34 cellular contexts compared by ENCODE assay signal in genomic region chr2:203052539-203052938, GRCh38. TPM values are rescaled to one million over a fixed set of nuclear protein-coding genes. Genes with fewer than 3 reads are reported as not detected.
DNase-seq lines count a peak whose midpoint lies in the region; ATAC-seq, FAIRE-seq and TF ChIP-seq lines count a peak whose summit lies in the region.
"Had no signal": no experiment of that assay in that cellular context is flagged by ENCODE, and none has a peak within 500 bp of the region (broad histone marks: within the 10 kb centered on the region; RNA-seq: fewer than 3 reads in every experiment).

No MANE protein-coding gene starts in this region.

- H3K27me3 ChIP-seq in K562 (ENCODE audit: control insufficient read depth in 2 of 2, insufficient read depth in 2 of 2, low read length in 2 of 2) (no peaks in the 10 kb centered on the region), colonic mucosa (no peaks in the 10 kb centered on the region), mesenchymal stem cell (ENCODE audit: control insufficient read depth in 1 of 2, insufficient read depth in 1 of 2, low read length in 2 of 2) (no peaks in the 10 kb centered on the region)
- H3K27me3 ChIP-seq: BE2C; BLaER1; BLaER1 treated with 17β-estradiol and CSF1 and Interleukin-3, amounts not matched to agents 10 nM and 100 nM had no signal

- TF ChIP-seq RAD21 in A549 (conservative IDR thresholded peaks at IDR 0.05 in 1 of 2, IDR thresholded peaks at IDR 0.05 in 1 of 2) (no peak), K562 (CRISPR knock-in tag; conservative IDR thresholded peaks at IDR 0.05 in 1 of 2, IDR thresholded peaks at IDR 0.05 in 1 of 2) (no peak)

- CTCF ChIA-PET in A549 (lab: Yijun Ruan, JAX) (interaction anchor here (0.7 kb wide), 1 partner anchor 26 kb away, joined by 3 read pairs; no protein-coding TSS in a partner anchor), HEK293 (lab: Yijun Ruan, JAX) (no interaction called here), K562 (lab: Yijun Ruan, JAX; ENCODE audit: low intra/inter-chr PET ratio) (no interaction called here)

- no peak overlapping the region for H3K4ac ChIP-seq in mesenchymal stem cell (ENCODE audit: low read depth in 1 of 2, low read length in 2 of 2)

- no peaks in the 10 kb centered on the region for H3K27me3 Mint-ChIP-seq in stimulated activated memory B cell treated with anti-CD40 and anti-IgM and Interleukin-4, amounts not matched to agents 10 μg/mL and 1 μg/mL and 100 μg/mL, for 72 hours
- H3K27me3 Mint-ChIP-seq: B cell; CD4-positive, alpha-beta memory T cell; CD4-positive, alpha-beta T cell; CD4-positive, CD25-positive, alpha-beta regulatory T cell; CD8-positive, alpha-beta memory T cell had no signal

- H3K36me3 Mint-ChIP-seq in stimulated activated memory B cell treated with anti-CD40 and anti-IgM and Interleukin-4, amounts not matched to agents 10 μg/mL and 1 μg/mL and 100 μg/mL, for 72 hours, result peaks cover 28% of the 10 kb centered on the region

- POLR2A ChIA-PET in A549 (lab: Yijun Ruan, JAX) (no interaction called here), HEK293 (lab: Yijun Ruan, JAX) (no interaction called here), K562 (lab: Yijun Ruan, JAX) (interaction anchor here (0.6 kb wide), 1 partner anchor 12 kb away, joined by 4 read pairs; no protein-coding TSS in a partner anchor)

- FAIRE-seq in A549 (lab: Jason Lieb, UNC), result no peak
- FAIRE-seq in K562 (lab: Jason Lieb, UNC), result no peak
- FAIRE-seq: A204.1, D721Med had no signal

- ATAC-seq in A549 (no peak), K562 (no peak)
- ATAC-seq in stimulated activated memory B cell treated with anti-CD40 and anti-IgM and Interleukin-4, amounts not matched to agents 10 μg/mL and 1 μg/mL and 100 μg/mL, for 72 hours, result no peak
- ATAC-seq: CD8-positive, alpha-beta T cell had no signal

- H3K23ac ChIP-seq in mesenchymal stem cell (ENCODE audit: low read length in 2 of 2), result no peak overlapping the region

- H4K91ac ChIP-seq in mesenchymal stem cell (ENCODE audit: low read length), result no peak overlapping the region

- no peak overlapping the region for H2BK120ac ChIP-seq in mesenchymal stem cell (ENCODE audit: low read depth, low read length)

- in situ Hi-C loops in K562 (cut with MboI), result no loop called here

- H3K9me3 ChIP-seq in A549 (no peaks in the 10 kb centered on the region), HEK293 (ENCODE audit: control insufficient read depth, insufficient read depth, low read depth, low read length) (no peaks in the 10 kb centered on the region), K562 (replicated peaks; ENCODE audit: control insufficient read depth, insufficient read depth, low read depth, low read length) (no peaks in the 10 kb centered on the region), colonic mucosa (no peaks in the 10 kb centered on the region), mesenchymal stem cell (ENCODE audit: control insufficient read depth, low read length) (no peaks in the 10 kb centered on the region)
- H3K9me3 ChIP-seq: BE2C; BLaER1; BLaER1 treated with 17β-estradiol and CSF1 and Interleukin-3, amounts not matched to agents 10 nM and 100 nM; Caco-2 had no signal

- no peak overlapping the region for H3K27ac Mint-ChIP-seq in stimulated activated memory B cell treated with anti-CD40 and anti-IgM and Interleukin-4, amounts not matched to agents 10 μg/mL and 1 μg/mL and 100 μg/mL, for 72 hours
- H3K27ac Mint-ChIP-seq: B cell; CD14-positive monocyte; CD4-positive, alpha-beta T cell; CD4-positive, CD25-positive, alpha-beta regulatory T cell; CD8-positive, alpha-beta T cell had no signal

- H3K9me3 Mint-ChIP-seq in stimulated activated memory B cell treated with anti-CD40 and anti-IgM and Interleukin-4, amounts not matched to agents 10 μg/mL and 1 μg/mL and 100 μg/mL, for 72 hours, result no peaks in the 10 kb centered on the region
- H3K9me3 Mint-ChIP-seq: CD14-positive monocyte; CD4-positive, alpha-beta memory T cell; CD4-positive, alpha-beta T cell; CD4-positive, CD25-positive, alpha-beta regulatory T cell; CD8-positive, alpha-beta memory T cell; CD8-positive, alpha-beta T cell had no signal

- H3K4me1 Mint-ChIP-seq in stimulated activated memory B cell treated with anti-CD40 and anti-IgM and Interleukin-4, amounts not matched to agents 10 μg/mL and 1 μg/mL and 100 μg/mL, for 72 hours, result no peaks in the 10 kb centered on the region
- H3K4me1 Mint-ChIP-seq: B cell; CD14-positive monocyte; CD4-positive, alpha-beta memory T cell; CD4-positive, CD25-positive, alpha-beta regulatory T cell; CD8-positive, alpha-beta memory T cell had no signal

- H2AFZ ChIP-seq in K562 (ENCODE audit: low read depth, low read length), result no peak overlapping the region
- no peak overlapping the region for H2AFZ ChIP-seq in mesenchymal stem cell (ENCODE audit: low read depth, low read length)

- H4K20me1 ChIP-seq in K562 (replicated peaks; ENCODE audit: control insufficient read depth, insufficient read depth, low read length), result no peaks in the 10 kb centered on the region
- H4K20me1 ChIP-seq: BLaER1; BLaER1 treated with 17β-estradiol and CSF1 and Interleukin-3, amounts not matched to agents 10 nM and 100 nM had no signal

- peaks cover 25% of the 10 kb centered on the region for H3K79me1 ChIP-seq in mesenchymal stem cell (replicated peaks; ENCODE audit: low read length, poor library complexity, severe bottlenecking)

- H2BK15ac ChIP-seq in mesenchymal stem cell (ENCODE audit: low read depth, poor library complexity, severe bottlenecking), result no peak overlapping the region

- BruUV-seq in K562 (replicated peaks; lab: Mats Ljungman, UMichigan), result no TSS peak

- no peak overlapping the region for H3K4me3 ChIP-seq in A549
- no peak overlapping the region for H3K4me3 ChIP-seq in HEK293 (ENCODE audit: low read depth, low read length)
- no peak overlapping the region for H3K4me3 ChIP-seq in K562
- no peak overlapping the region for H3K4me3 ChIP-seq in colonic mucosa
- no peak overlapping the region for H3K4me3 ChIP-seq in mesenchymal stem cell (ENCODE audit: insufficient read depth in 1 of 2, low read depth in 1 of 2, low read length in 2 of 2)
- H3K4me3 ChIP-seq: BLaER1; BLaER1 treated with 17β-estradiol and CSF1 and Interleukin-3, amounts not matched to agents 10 nM and 100 nM had no signal

- no peak overlapping the region for H2BK5ac ChIP-seq in mesenchymal stem cell (ENCODE audit: low read depth, low read length, poor library complexity, severe bottlenecking)

- TF ChIP-seq POLR2A in A549 (IDR thresholded peaks at IDR 0.05; ENCODE audit: low read length), result no peak
- no peak for TF ChIP-seq POLR2A in K562 (conservative IDR thresholded peaks at IDR 0.05)

- H3K4me1 ChIP-seq in A549 (no peaks in the 10 kb centered on the region), HEK293 (ENCODE audit: control insufficient read depth, insufficient read depth, low read length) (no peaks in the 10 kb centered on the region), K562 (replicated peaks in 1 of 2; ENCODE audit: control insufficient read depth in 2 of 2, insufficient read depth in 2 of 2, low read length in 2 of 2) (no peaks in the 10 kb centered on the region), colonic mucosa (no peaks in the 10 kb centered on the region), mesenchymal stem cell (ENCODE audit: control insufficient read depth, insufficient read depth, low read depth, low read length) (no peaks in the 10 kb centered on the region)
- H3K4me1 ChIP-seq: BE2C; BLaER1; BLaER1 treated with 17β-estradiol and CSF1 and Interleukin-3, amounts not matched to agents 10 nM and 100 nM; Caco-2 had no signal

- H3K18ac ChIP-seq in mesenchymal stem cell (ENCODE audit: low read depth in 1 of 2, low read length in 2 of 2), result no peak overlapping the region

- H3K27ac ChIP-seq in A549 (no peak overlapping the region), HEK293 (ENCODE audit: extremely low read depth, low read depth, low read length) (no peak overlapping the region), K562 (ENCODE audit: extremely low read depth, low read depth, low read length) (no peak overlapping the region), colonic mucosa (no peak overlapping the region), mesenchymal stem cell (ENCODE audit: low read length, poor library complexity, severe bottlenecking) (no peak overlapping the region)
- H3K27ac ChIP-seq: 22Rv1; BLaER1; BLaER1 treated with 17β-estradiol and CSF1 and Interleukin-3, amounts not matched to agents 10 nM and 100 nM; C4-2B had no signal

- H3K9me1 ChIP-seq in K562 (ENCODE audit: control insufficient read depth, insufficient read depth, low read length), result no peaks in the 10 kb centered on the region

- no peak overlapping the region for H3K14ac ChIP-seq in mesenchymal stem cell (ENCODE audit: low read length in 2 of 2)

- no peaks in the 10 kb centered on the region for H3K79me2 ChIP-seq in K562 (ENCODE audit: control insufficient read depth, insufficient read depth, low read length)

- DNase-seq in A549 (ENCODE audit: low read depth in 1 of 2, low spot score in 1 of 2) (no peak), K562 (ENCODE audit: extremely low read depth in 1 of 4, low spot score in 3 of 4) (no peak), colonic mucosa (no peak), mesenchymal stem cell (no peak)
- DNase-seq: 8988T; ACHN; AML-193; BE2C; C1 segment of cervical spinal cord; Caco-2; Calu3; CD4-positive, alpha-beta memory T cell; CD4-positive, alpha-beta T cell; CD4-positive, CD25-positive, alpha-beta regulatory T cell; CD8-positive, alpha-beta memory T cell; CD8-positive, alpha-beta T cell; COR-L47; DMS 273 treated with DMSO at 0.1 percent for 48 hours; DMS153; DMS53; DMS79; DMS79 treated with DMSO at 0.1 percent for 48 hours; DND-41; EL had no signal

- peaks cover 12 to 23% of the 10 kb centered on the region in 2 experiments; a peak in 2 of 3 replicates for H3K36me3 ChIP-seq in HEK293 (ENCODE audit: control insufficient read depth in 2 of 2, insufficient read depth in 1 of 2, low read length in 2 of 2)
- H3K36me3 ChIP-seq in K562 (ENCODE audit: control insufficient read depth, insufficient read depth, low read length), result 0 out of 3 replicates have a peak, but pooled peaks cover 8% of the 10 kb centered on the region
- H3K36me3 ChIP-seq in colonic mucosa, result no peaks in the 10 kb centered on the region
- H3K36me3 ChIP-seq in mesenchymal stem cell (ENCODE audit: control insufficient read depth in 1 of 2, insufficient read depth in 2 of 2, low read depth in 1 of 2, low read length in 2 of 2), result peaks cover 16 to 57% of the 10 kb centered on the region in 2 experiments
- H3K36me3 ChIP-seq: BE2C, BLaER1 had no signal

- no peak overlapping the region for H3K9ac ChIP-seq in K562 (ENCODE audit: insufficient read depth in 1 of 2, low read depth in 2 of 2, low read length in 2 of 2)
- no peak overlapping the region for H3K9ac ChIP-seq in colonic mucosa (ENCODE audit: low read depth in 2 of 2, low read length in 2 of 2)
- no peak overlapping the region for H3K9ac ChIP-seq in mesenchymal stem cell (ENCODE audit: low read length)
- H3K9ac ChIP-seq: BLaER1; BLaER1 treated with 17β-estradiol and CSF1 and Interleukin-3, amounts not matched to agents 10 nM and 100 nM had no signal

- no peak overlapping the region for H3K4me3 Mint-ChIP-seq in stimulated activated memory B cell treated with anti-CD40 and anti-IgM and Interleukin-4, amounts not matched to agents 10 μg/mL and 1 μg/mL and 100 μg/mL, for 72 hours
- H3K4me3 Mint-ChIP-seq: B cell; CD14-positive monocyte; CD4-positive, alpha-beta memory T cell; CD4-positive, alpha-beta T cell; CD4-positive, CD25-positive, alpha-beta regulatory T cell; CD8-positive, alpha-beta memory T cell; CD8-positive, alpha-beta T cell had no signal

- intact Hi-C loops in K562 (cut with micrococcal nuclease), result no loop called here
- intact Hi-C loops in colonic mucosa (cut with DNase I), result no loop called here

- H2AK5ac ChIP-seq in mesenchymal stem cell (ENCODE audit: low read length, severe bottlenecking), result no peak overlapping the region

- no peak for TF ChIP-seq EP300 in A549 (IDR thresholded peaks at IDR 0.05)
- TF ChIP-seq EP300 in K562 (IDR thresholded peaks at IDR 0.05; ENCODE audit: low read length), result no peak

- H3K4me2 ChIP-seq in A549 (no peak overlapping the region), K562 (ENCODE audit: insufficient read depth, low read length) (no peak overlapping the region), mesenchymal stem cell (ENCODE audit: low read length, poor library complexity, severe bottlenecking) (no peak overlapping the region)
- H3K4me2 ChIP-seq: BLaER1; BLaER1 treated with 17β-estradiol and CSF1 and Interleukin-3, amounts not matched to agents 10 nM and 100 nM had no signal

- WGBS in A549 (ENCODE audit: missing lambda C conversion rate), result 97% methylated on average over 3 of the region's 3 CpGs
- 100% methylated on average over 1 of the region's 3 CpGs for WGBS in K562 (ENCODE audit: insufficient coverage, low coverage, missing lambda C conversion rate)
- WGBS in mesenchymal stem cell, result 93% methylated on average over 2 of the region's 3 CpGs

- H2BK12ac ChIP-seq in mesenchymal stem cell (ENCODE audit: low read length in 2 of 2), result no peak overlapping the region

- TF ChIP-seq CTCF in A549 (IDR thresholded peaks at IDR 0.05), result no peak
- no peak for TF ChIP-seq CTCF in HEK293 (tag by site-specific recombination; IDR thresholded peaks at IDR 0.05)
- no peak for TF ChIP-seq CTCF in K562 (IDR thresholded peaks at IDR 0.05 in 2 of 3, conservative IDR thresholded peaks at IDR 0.05 in 1 of 3; ENCODE audit: insufficient read depth in 2 of 3, low read depth in 1 of 3, low read length in 3 of 3)
- TF ChIP-seq CTCF in colonic mucosa (IDR thresholded peaks at IDR 0.05), result no peak

- no peak overlapping the region for H4K8ac ChIP-seq in mesenchymal stem cell (ENCODE audit: low read length)

RNA-seq across cellular contexts. Expression of gene NBEAL1, which starts 37.9 kb away (rescaled TPM):
- 11.4 and 11.9 TPM in 2 replicates for polyA plus RNA-seq in A549 (2011; rRNA removed)
- 2.4 and 2.6 TPM in 2 replicates for polyA plus RNA-seq in A549 (2012; cell fraction: cytosol; rRNA removed)
- 1.7 and 2.3 TPM in 2 replicates for polyA plus RNA-seq in A549 (2012; cell fraction: nucleus; rRNA removed)
- polyA plus RNA-seq in A549 (2017; fragmentation: RNase III; extraction: RNeasy Plus Mini Kit Qiagen cat#74134 plus additional on column Dnase treatment), result 3.8 to 5.4 TPM (median 4.2 TPM) in 3 replicates
- polyA minus RNA-seq in A549 (2011; rRNA and poly(A)+ RNA removed), result 22.6 and 27.8 TPM in 2 replicates
- 28.1 and 102 TPM in 2 replicates for total RNA-seq in K562 (2011; cell fraction: chromatin; rRNA removed; ENCODE audit: low replicate concordance)
- 12.5 and 14.3 TPM in 2 replicates for total RNA-seq in K562 (2011; cell fraction: nucleolus; rRNA removed)
- 28.3 and 40.3 TPM in 2 replicates for total RNA-seq in K562 (2011; cell fraction: nucleoplasm; rRNA removed)
- total RNA-seq in K562 (2014; rRNA removed), result 3.6 and 7.0 TPM in 2 replicates
- total RNA-seq in K562 (2014; rRNA removed; fragmentation: Illumina TruSeq; extraction: Trizol), result 9.7 and 9.9 TPM in 2 replicates
- total RNA-seq in K562 (2015; rRNA removed; fragmentation: Illumina TruSeq; extraction: Trizol), result 7.3 and 8.3 TPM in 2 replicates
- total RNA-seq in K562 (2021), result 8.4 and 10.1 TPM in 2 replicates
- 7.7 and 8.9 TPM in 2 replicates for polyA plus RNA-seq in K562 (2011; rRNA removed)
- polyA plus RNA-seq in K562 (2011; cell fraction: cytosol; rRNA removed), result 1.7 and 3.6 TPM in 2 replicates
- 3.3 and 4.2 TPM in 2 replicates for polyA plus RNA-seq in K562 (2011; cell fraction: nucleus; rRNA removed)
- 3.3 and 3.8 TPM in 2 replicates for polyA plus RNA-seq in K562 (2012)
- 12.3 and 13.5 TPM in 2 replicates for polyA plus RNA-seq in K562 (2014; fragmentation: Illumina TruSeq; extraction: Trizol)
- 1 to 10 TPM; 2.1 to 4.3 TPM for polyA plus RNA-seq in K562 (2014; fragmentation: Nextera tagmentation; extraction: Ambion mirVana)
- 2.6 and 3.2 TPM in 2 replicates for polyA plus RNA-seq in K562 (2014; rRNA removed)
- 33.5 and 41.0 TPM in 2 replicates for polyA minus RNA-seq in K562 (2011; rRNA and poly(A)+ RNA removed)
- 4.6 and 10.5 TPM in 2 replicates for polyA minus RNA-seq in K562 (2011; cell fraction: cytosol; rRNA and poly(A)+ RNA removed)
- 14.8 and 27.4 TPM in 2 replicates for polyA minus RNA-seq in K562 (2011; cell fraction: nucleus; rRNA and poly(A)+ RNA removed)
- 10 to 100 TPM; 61.8 to 72.7 TPM for total RNA-seq in colonic mucosa
- 13.0 TPM for polyA plus RNA-seq in mesenchymal stem cell (2013, experiment 1 of 2)
- 13.4 TPM for polyA plus RNA-seq in mesenchymal stem cell (2013, experiment 2 of 2)
